ENCODE assay signal across 9 cellular contexts in the genomic region with DNA sequence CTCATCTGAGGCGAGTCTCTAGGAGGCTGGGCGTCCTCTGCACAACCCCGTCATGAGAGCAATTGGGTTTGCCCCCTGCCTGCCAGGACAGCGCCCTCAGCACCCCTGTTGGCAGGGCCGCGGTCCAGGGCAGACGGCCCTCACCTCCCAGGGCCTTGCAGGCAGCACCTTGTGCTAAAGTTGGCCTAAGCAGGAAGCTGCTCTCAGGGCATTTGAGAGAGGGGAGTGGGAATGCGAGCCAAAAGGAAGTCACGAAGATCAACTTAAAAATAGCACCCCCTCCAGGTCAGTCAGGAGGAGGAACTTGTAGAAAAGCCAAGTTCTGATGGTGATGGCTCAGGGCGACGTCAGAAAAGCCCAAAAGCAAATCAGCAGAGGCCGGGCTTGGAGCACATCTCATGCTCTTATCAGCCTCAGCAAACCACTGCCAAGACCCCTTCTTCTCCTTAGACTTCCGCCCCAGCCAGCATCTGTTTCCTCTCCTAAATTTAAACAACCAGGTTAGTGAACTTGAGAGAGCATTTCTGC. TPM values are rescaled to one million over a fixed set of nuclear protein-coding genes. Genes with fewer than 3 reads are reported as not detected.
A peak's percentile ranks its signal among the peaks of the same experiment; 100 is the strongest.
DNase-seq lines count a peak whose midpoint lies in the region; ATAC-seq and TF ChIP-seq lines count a peak whose summit lies in the region.
"Had no signal": no experiment of that assay in that cellular context is flagged by ENCODE, and none has a peak within 500 bp of the region (broad histone marks: within the 10 kb centered on the region; RNA-seq: fewer than 3 reads in every experiment).

No MANE protein-coding gene starts in this region.

- peak overlapping the region; percentile 95 for H2AFZ ChIP-seq in Karpas-422 (ENCODE audit: low read length)

- intact Hi-C loops in activated naive CD4-positive, alpha-beta T cell treated with anti-CD3 and anti-CD28 coated beads for 36 hours (cut with micrococcal nuclease) = loop anchor here (2.0 kb wide), 1 partner anchor 77 kb away; no protein-coding TSS in a partner anchor
- intact Hi-C loops in heart left ventricle (cut with DNase I) = loop anchor here in 4 of 10 donors (1.0 to 10.0 kb wide), 4 partner anchors 76 to 109 kb away; no protein-coding TSS in a partner anchor

- H3K79me2 ChIP-seq in Karpas-422 (ENCODE audit: low read length) = no peaks in the 10 kb centered on the region

- DNase-seq in activated naive CD4-positive, alpha-beta T cell treated with anti-CD3 and anti-CD28 coated beads for 36 hours = peak; percentile 54
- DNase-seq in activated naive CD4-positive, alpha-beta T cell treated with Interleukin-2 at 50 U/mL for 16 hours = no peak
- DNase-seq in Karpas-422 (peak; percentile 77), heart left ventricle (peak in 4 of 5 donors; percentile 78 to 89 (median 80)), putamen (ENCODE audit: low spot score) (peak; percentile 55), NCI-H510A treated with DMSO at 0.1 percent for 48 hours (lab: John Stamatoyannopoulos, UW) (no peak), NCI-H187 (lab: John Stamatoyannopoulos, UW) (no peak)
- peak; percentile 42 for DNase-seq in activated naive CD4-positive, alpha-beta T cell treated with anti-CD3 and anti-CD28 coated beads, Interleukin-2, amount 10 ng/mL, durations not matched to agents 7 days and 5 days

- peaks cover 34% of the 10 kb centered on the region for H3K4me1 Mint-ChIP-seq in activated naive CD4-positive, alpha-beta T cell treated with anti-CD3 and anti-CD28 coated beads for 36 hours (ENCODE audit: low read depth)
- peaks cover 35% of the 10 kb centered on the region for H3K4me1 Mint-ChIP-seq in activated naive CD4-positive, alpha-beta T cell treated with anti-CD3 and anti-CD28 coated beads, Interleukin-2, amount 10 ng/mL, durations not matched to agents 7 days and 5 days

- H3K27me3 ChIP-seq in Karpas-422 (ENCODE audit: low read length) (no peaks in the 10 kb centered on the region), heart left ventricle (no peaks in the 10 kb centered on the region)

- H3K9me2 ChIP-seq in Karpas-422 (replicated peaks; ENCODE audit: insufficient read depth, low read length) = no peaks in the 10 kb centered on the region

- peaks cover 26% of the 10 kb centered on the region for H3K4me1 ChIP-seq in Karpas-422 (ENCODE audit: low read length)
- peaks cover 2 to 74% (median 35%) of the 10 kb centered on the region in 12 donors for H3K4me1 ChIP-seq in heart left ventricle

- peaks cover 2% of the 10 kb centered on the region for H3K27me3 Mint-ChIP-seq in activated naive CD4-positive, alpha-beta T cell treated with anti-CD3 and anti-CD28 coated beads for 36 hours (ENCODE audit: low read depth)
- H3K27me3 Mint-ChIP-seq in activated naive CD4-positive, alpha-beta T cell treated with anti-CD3 and anti-CD28 coated beads, Interleukin-2, amount 10 ng/mL, durations not matched to agents 7 days and 5 days = peaks cover 27% of the 10 kb centered on the region

- H3K36me3 ChIP-seq in Karpas-422 (ENCODE audit: insufficient read depth, low read length) = no peaks in the 10 kb centered on the region
- H3K36me3 ChIP-seq in heart left ventricle = no peaks in the 10 kb centered on the region

- H3K4me2 ChIP-seq in Karpas-422 (ENCODE audit: low read depth, low read length, poor library complexity, severe bottlenecking) = peak overlapping the region; percentile 60

- ATAC-seq in heart left ventricle = peak; percentile 62 to 84 (median 80)

- H3K4me3 ChIP-seq in Karpas-422 (ENCODE audit: low read length) (peak overlapping the region; percentile 57), heart left ventricle (peak overlapping the region in 11 of 12 donors; percentile 28 to 58 (median 49))

- no peaks in the 10 kb centered on the region for H3K9me3 ChIP-seq in Karpas-422 (ENCODE audit: low read length)
- no peaks in the 10 kb centered on the region for H3K9me3 ChIP-seq in heart left ventricle

- no peaks in the 10 kb centered on the region for H4K20me1 ChIP-seq in Karpas-422 (ENCODE audit: insufficient read depth, low read depth, low read length)

- H3K9ac ChIP-seq in Karpas-422 (ENCODE audit: low read length) = peak overlapping the region; percentile 59

- WGBS in heart left ventricle, 4 donors = 1 to 4% (median 3%) methylated on average over 9 to 13 of the region's 13 CpGs

- peak; percentile 13 to 60 (median 38) for TF ChIP-seq CTCF in heart left ventricle (IDR thresholded peaks at IDR 0.05)

- TF ChIP-seq POLR2A in heart left ventricle (IDR thresholded peaks at IDR 0.05) = no peak

- H3K27ac ChIP-seq in Karpas-422 (ENCODE audit: low read length) (no peak overlapping the region), heart left ventricle (peak overlapping the region; percentile 66 to 96 (median 90))

- H3K4me3 Mint-ChIP-seq in activated naive CD4-positive, alpha-beta T cell treated with anti-CD3 and anti-CD28 coated beads for 36 hours = peak overlapping the region; percentile 54
- H3K4me3 Mint-ChIP-seq in activated naive CD4-positive, alpha-beta T cell treated with anti-CD3 and anti-CD28 coated beads, Interleukin-2, amount 10 ng/mL, durations not matched to agents 7 days and 5 days = no peak overlapping the region

- no peaks in the 10 kb centered on the region for H3K36me3 Mint-ChIP-seq in activated naive CD4-positive, alpha-beta T cell treated with anti-CD3 and anti-CD28 coated beads for 36 hours (ENCODE audit: low read depth)
- H3K36me3 Mint-ChIP-seq in activated naive CD4-positive, alpha-beta T cell treated with anti-CD3 and anti-CD28 coated beads, Interleukin-2, amount 10 ng/mL, durations not matched to agents 7 days and 5 days = no peaks in the 10 kb centered on the region

- CTCF ChIA-PET in activated naive CD4-positive, alpha-beta T cell treated with anti-CD3 and anti-CD28 coated beads for 36 hours (lab: Charles Lee) = interaction anchor here (0.6 to 2.5 kb wide), 13 partner anchors 8 to 298 kb away, joined by 3 to 43 read pairs (median 4); no protein-coding TSS in a partner anchor
- CTCF ChIA-PET in activated naive CD4-positive, alpha-beta T cell treated with anti-CD3 and anti-CD28 coated beads, Interleukin-2, amount 10 ng/mL, durations not matched to agents 7 days and 5 days (lab: Charles Lee) = interaction anchor here (0.6 to 3.1 kb wide), 13 partner anchors 8 to 241 kb away, joined by 3 to 38 read pairs (median 4); a partner anchor contains a TSS

- no peak overlapping the region for H3K27ac Mint-ChIP-seq in activated naive CD4-positive, alpha-beta T cell treated with anti-CD3 and anti-CD28 coated beads for 36 hours
- peak overlapping the region; percentile 17 for H3K27ac Mint-ChIP-seq in activated naive CD4-positive, alpha-beta T cell treated with anti-CD3 and anti-CD28 coated beads, Interleukin-2, amount 10 ng/mL, durations not matched to agents 7 days and 5 days

- no peaks in the 10 kb centered on the region for H3K9me3 Mint-ChIP-seq in activated naive CD4-positive, alpha-beta T cell treated with anti-CD3 and anti-CD28 coated beads for 36 hours
- no peaks in the 10 kb centered on the region for H3K9me3 Mint-ChIP-seq in activated naive CD4-positive, alpha-beta T cell treated with anti-CD3 and anti-CD28 coated beads, Interleukin-2, amount 10 ng/mL, durations not matched to agents 7 days and 5 days

RNA-seq across cellular contexts. Expression of a gene that starts 12.6 kb away (rescaled TPM):
- total RNA-seq in activated naive CD4-positive, alpha-beta T cell treated with anti-CD3 and anti-CD28 coated beads for 36 hours = not detected
- total RNA-seq in Karpas-422 (2014; rRNA removed; shearing (Covaris generic); ENCODE audit: low replicate concordance) = not detected in 2 replicates
- total RNA-seq in heart left ventricle = 1 to 10 TPM in 7 of 9 donors, under 1 TPM in 2; 0.12 to 6.2 (median 2.2) TPM
- polyA plus RNA-seq in heart left ventricle = 1 to 10 TPM; 1.2 to 1.5 TPM

RNA-seq across cellular contexts. Expression of a gene that starts 12.6 kb away (rescaled TPM):
- not detected for total RNA-seq in activated naive CD4-positive, alpha-beta T cell treated with anti-CD3 and anti-CD28 coated beads for 36 hours
- total RNA-seq in Karpas-422 (2014; rRNA removed; shearing (Covaris generic); ENCODE audit: low replicate concordance) = not detected in 2 replicates
- 10 to 100 TPM in 1 of 9 donors, 1 to 10 TPM in 4, under 1 TPM in 2, not detected in 2; 0.46 to 26.4 (median 2.2) TPM for total RNA-seq in heart left ventricle
- 1 to 10 TPM; 1.1 TPM for polyA plus RNA-seq in heart left ventricle
- total RNA-seq: dermis microvascular lymphatic vessel endothelial cell had no signal

RNA-seq across cellular contexts. Expression of a gene that starts 42.3 kb away (rescaled TPM):
- total RNA-seq in activated naive CD4-positive, alpha-beta T cell treated with anti-CD3 and anti-CD28 coated beads for 36 hours = 1 to 10 TPM; 6.4 to 8.2 TPM
- 0.29 and 0.48 TPM in 2 replicates for total RNA-seq in Karpas-422 (2014; rRNA removed; shearing (Covaris generic); ENCODE audit: low replicate concordance)
- 10 to 100 TPM in 2 of 9 donors, 1 to 10 TPM in 7; 2.3 to 45.1 (median 6.5) TPM for total RNA-seq in heart left ventricle
- polyA plus RNA-seq in heart left ventricle = 1 to 10 TPM; 6.8 to 9.3 TPM

Comparison
In these comparisons a context has a peak if more than half of its experiments do, and no peak if none do; other contexts are left out.
1. DNase-seq: peak in activated naive CD4-positive, alpha-beta T cell treated with anti-CD3 and anti-CD28 coated beads for 36 hours (single experiment), Karpas-422 (single experiment), activated naive CD4-positive, alpha-beta T cell treated with anti-CD3 and anti-CD28 coated beads, Interleukin-2, amount 10 ng/mL, durations not matched to agents 7 days and 5 days (single experiment), heart left ventricle (4 of 5) and putamen (single experiment); none in activated naive CD4-positive, alpha-beta T cell treated with Interleukin-2 at 50 U/mL for 16 hours (single experiment), NCI-H510A treated with DMSO at 0.1 percent for 48 hours (single experiment) and NCI-H187 (0 of 2).